ENCODE assay signal across 10 cellular contexts in the genomic region with DNA sequence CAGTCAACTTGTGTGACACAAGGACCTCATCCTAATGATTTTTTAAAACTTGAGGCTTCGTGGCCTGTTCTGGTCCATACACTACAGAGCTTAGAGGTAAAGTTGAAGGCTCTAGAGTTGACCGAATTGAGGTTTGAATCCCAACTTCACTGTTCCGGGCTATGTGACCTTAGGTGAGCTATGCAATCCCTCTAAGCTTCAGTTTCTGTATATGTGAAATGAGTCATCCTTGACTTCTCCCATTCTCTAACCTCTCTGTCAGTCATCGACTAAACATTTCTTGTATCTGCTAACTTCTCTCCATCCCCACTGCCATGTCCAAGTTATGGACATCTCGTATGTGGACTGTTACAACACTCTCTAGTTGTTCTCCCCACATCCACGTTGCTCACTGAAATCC.
A peak's percentile ranks its signal among the peaks of the same experiment; 100 is the strongest.
DNase-seq lines count a peak whose midpoint lies in the region; ATAC-seq and TF ChIP-seq lines count a peak whose summit lies in the region.
"Had no signal": no experiment of that assay in that cellular context is flagged by ENCODE, and none has a peak within 500 bp of the region (broad histone marks: within the 10 kb centered on the region; RNA-seq: fewer than 3 reads in every experiment).

No MANE protein-coding gene starts in this region.

- H3K4me2 ChIP-seq in GM23248 (ENCODE audit: unreplicated experiment) (no peak overlapping the region), Loucy (ENCODE audit: low read depth, low read length, poor library complexity, severe bottlenecking) (peak overlapping the region; percentile 8)

- H3K4me1 ChIP-seq in GM23248 (ENCODE audit: insufficient read depth) = peaks cover 31% of the 10 kb centered on the region
- peaks cover 35% of the 10 kb centered on the region for H3K4me1 ChIP-seq in Loucy (ENCODE audit: insufficient read depth, low read length, poor library complexity, severe bottlenecking)
- H3K4me1 ChIP-seq in foreskin keratinocyte = peaks cover 56% of the 10 kb centered on the region

- H3F3A ChIP-seq in GM23248 (ENCODE audit: insufficient read depth) (peaks cover 19% of the 10 kb centered on the region), Loucy (ENCODE audit: low read depth) (no peaks in the 10 kb centered on the region)

- H3K27me3 ChIP-seq in GM23248 (replicated peaks; ENCODE audit: insufficient read depth) (no peaks in the 10 kb centered on the region), Loucy (ENCODE audit: insufficient read depth, low read length, poor library complexity, severe bottlenecking) (no peaks in the 10 kb centered on the region), foreskin keratinocyte (no peaks in the 10 kb centered on the region)

- CTCF ChIA-PET in activated CD4-positive, alpha-beta memory T cell treated with anti-CD3 and anti-CD28 coated beads, Interleukin-2, amount 10 ng/mL, durations not matched to agents 7 days and 5 days (lab: Charles Lee) = no interaction called here

- peak; percentile 17 for DNase-seq in GM23248
- DNase-seq in activated CD4-positive, alpha-beta memory T cell treated with anti-CD3 and anti-CD28 coated beads, Interleukin-2, amount 10 ng/mL, durations not matched to agents 7 days and 5 days = no peak
- peak; percentile 81 to 90 for DNase-seq in foreskin keratinocyte
- DNase-seq in GM10266 (ENCODE audit: extremely low spot score) = no peak
- DNase-seq in NCI-H2081 treated with DMSO at 0.1 percent for 48 hours (lab: John Stamatoyannopoulos, UW) = no peak
- DNase-seq in NCI-H2107 treated with DMSO at 0.1 percent for 48 hours (lab: John Stamatoyannopoulos, UW; ENCODE audit: unreplicated experiment) = no peak
- DNase-seq: activated effector memory CD4-positive, alpha-beta T cell treated with Interleukin-2 at 50 U/mL for 16 hours; NCI-H146; NCI-H69 had no signal

- no peak for TF ChIP-seq CTCF in Loucy (conservative IDR thresholded peaks at IDR 0.05; ENCODE audit: low read length)
- TF ChIP-seq CTCF in foreskin keratinocyte (conservative IDR thresholded peaks at IDR 0.05) = no peak
- TF ChIP-seq CTCF in GM10266 (IDR thresholded peaks at IDR 0.05; ENCODE audit: control insufficient read depth, insufficient read depth, low read depth, missing control alignments) = no peak

- peak overlapping the region; percentile 59 for H3K27ac Mint-ChIP-seq in activated CD4-positive, alpha-beta memory T cell treated with anti-CD3 and anti-CD28 coated beads, Interleukin-2, amount 10 ng/mL, durations not matched to agents 7 days and 5 days

- in situ Hi-C loops in GM23248 (cut with MboI) = no loop called here

- H3K79me2 ChIP-seq in GM23248 (ENCODE audit: insufficient read depth) (no peaks in the 10 kb centered on the region), Loucy (ENCODE audit: insufficient read depth, low read length) (no peaks in the 10 kb centered on the region)

- no peaks in the 10 kb centered on the region for H3K36me3 ChIP-seq in GM23248 (ENCODE audit: low read depth)
- H3K36me3 ChIP-seq in Loucy (ENCODE audit: insufficient read depth, low read length) = no peaks in the 10 kb centered on the region

- H2AFZ ChIP-seq in GM23248 (0 out of 2 replicates have a peak overlapping the region, but pooled peaks have one; percentile 8), Loucy (ENCODE audit: low read length) (0 out of 2 replicates have a peak overlapping the region, but pooled peaks have one; percentile 8)

- H4K20me1 ChIP-seq in GM23248 (ENCODE audit: insufficient read depth) = no peaks in the 10 kb centered on the region
- H4K20me1 ChIP-seq in Loucy (ENCODE audit: insufficient read depth, low read length, poor library complexity, severe bottlenecking) = no peaks in the 10 kb centered on the region

- no peak overlapping the region for H3K4me3 ChIP-seq in GM23248
- no peak overlapping the region for H3K4me3 ChIP-seq in Loucy (ENCODE audit: low read length, poor library complexity, severe bottlenecking)

- H3K4me1 Mint-ChIP-seq in activated CD4-positive, alpha-beta memory T cell treated with anti-CD3 and anti-CD28 coated beads, Interleukin-2, amount 10 ng/mL, durations not matched to agents 7 days and 5 days = peaks cover 44% of the 10 kb centered on the region

- no peak overlapping the region for H3K27ac ChIP-seq in GM23248
- peak overlapping the region; percentile 98 for H3K27ac ChIP-seq in foreskin keratinocyte

- WGBS in GM23248 (ENCODE audit: low coverage in 1 of 2, low lambda C conversion rate in 2 of 2, missing lambda C conversion rate in 2 of 2), 2 experiments = 91 to 94% methylated on average over 6 of the region's 6 CpGs

- no peaks in the 10 kb centered on the region for H3K27me3 Mint-ChIP-seq in activated CD4-positive, alpha-beta memory T cell treated with anti-CD3 and anti-CD28 coated beads, Interleukin-2, amount 10 ng/mL, durations not matched to agents 7 days and 5 days

- H3K9me2 ChIP-seq in GM23248 (ENCODE audit: insufficient read depth) (no peaks in the 10 kb centered on the region), Loucy (replicated peaks; ENCODE audit: low read depth, low read length) (no peaks in the 10 kb centered on the region)

- POLR2A ChIA-PET in activated CD4-positive, alpha-beta memory T cell treated with anti-CD3 and anti-CD28 coated beads, Interleukin-2, amount 10 ng/mL, durations not matched to agents 7 days and 5 days (lab: Charles Lee) = no interaction called here

- no peak overlapping the region for H3K4me3 Mint-ChIP-seq in activated CD4-positive, alpha-beta memory T cell treated with anti-CD3 and anti-CD28 coated beads, Interleukin-2, amount 10 ng/mL, durations not matched to agents 7 days and 5 days

- no peaks in the 10 kb centered on the region for H3K9me3 Mint-ChIP-seq in activated CD4-positive, alpha-beta memory T cell treated with anti-CD3 and anti-CD28 coated beads, Interleukin-2, amount 10 ng/mL, durations not matched to agents 7 days and 5 days

- H3K9me3 ChIP-seq in GM23248 (ENCODE audit: low read depth) = no peaks in the 10 kb centered on the region
- no peaks in the 10 kb centered on the region for H3K9me3 ChIP-seq in Loucy (ENCODE audit: insufficient read depth, low read depth, low read length)

- H3K9ac ChIP-seq in GM23248 (no peak overlapping the region), Loucy (ENCODE audit: low read depth, low read length, poor library complexity, severe bottlenecking) (no peak overlapping the region)

- no peaks in the 10 kb centered on the region for H3K36me3 Mint-ChIP-seq in activated CD4-positive, alpha-beta memory T cell treated with anti-CD3 and anti-CD28 coated beads, Interleukin-2, amount 10 ng/mL, durations not matched to agents 7 days and 5 days (ENCODE audit: low read depth)

- ATAC-seq in foreskin keratinocyte = peak; percentile 61

Comparison
In these comparisons a context has a peak if more than half of its experiments do, and no peak if none do; other contexts are left out.
1. DNase-seq: peak in GM23248 (single experiment) and foreskin keratinocyte (2 of 2); none in activated CD4-positive, alpha-beta memory T cell treated with anti-CD3 and anti-CD28 coated beads, Interleukin-2, amount 10 ng/mL, durations not matched to agents 7 days and 5 days (single experiment), GM10266 (single experiment), NCI-H2081 treated with DMSO at 0.1 percent for 48 hours (single experiment) and NCI-H2107 treated with DMSO at 0.1 percent for 48 hours (single experiment).